Comparison of ENCODE assay signal across 8 cellular contexts in the genomic region with DNA sequence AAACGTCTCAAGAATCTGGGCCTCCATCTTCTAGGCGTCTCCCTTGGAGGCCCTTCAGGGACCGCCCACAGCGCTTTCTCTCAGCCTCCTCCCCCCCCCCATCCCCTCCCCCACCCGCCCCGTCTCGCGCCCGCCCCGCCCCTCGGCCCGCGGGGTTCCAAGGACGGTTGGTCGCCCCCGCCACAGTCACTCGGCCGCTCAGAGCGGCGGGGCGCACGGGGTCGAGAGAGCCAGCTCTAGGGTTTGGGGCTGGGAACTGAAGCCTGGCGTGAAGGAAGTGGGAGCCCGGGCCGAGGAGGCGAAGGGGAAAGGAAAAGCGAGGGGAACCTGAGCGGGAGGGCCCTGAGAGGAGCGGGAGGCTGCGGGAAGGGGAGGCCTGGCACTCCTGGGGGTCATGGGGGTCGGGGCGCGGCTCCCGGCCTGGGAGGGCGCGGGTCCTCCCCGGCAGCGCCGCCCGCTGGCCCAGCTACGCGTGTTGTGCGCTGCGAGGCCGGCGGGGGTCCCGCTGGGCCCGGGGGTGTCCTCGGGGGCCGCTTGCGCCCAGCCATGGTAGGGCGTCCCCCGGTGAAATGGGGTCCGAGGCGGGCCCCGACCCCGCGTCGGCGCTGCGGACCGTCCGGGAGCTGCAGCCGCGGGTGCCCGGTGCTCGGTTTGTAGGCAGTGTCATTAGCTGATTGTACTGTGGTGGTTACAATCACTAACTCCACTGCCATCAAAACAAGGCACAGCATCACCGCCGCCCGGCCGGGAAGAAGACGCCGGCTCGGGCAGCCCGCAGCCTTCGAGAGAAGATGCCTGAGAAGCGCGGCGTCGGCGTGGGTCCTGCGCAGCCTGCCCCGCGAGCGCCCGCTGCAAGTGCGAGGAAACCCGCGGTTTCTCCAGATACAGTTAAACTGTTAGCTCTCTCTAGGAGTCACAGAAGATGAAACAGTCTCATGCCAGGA. TPM values are rescaled to one million over a fixed set of nuclear protein-coding genes. Genes with fewer than 3 reads are reported as not detected.
DNase-seq lines count a peak whose midpoint lies in the region; ATAC-seq and TF ChIP-seq lines count a peak whose summit lies in the region.

Gene BTG4 (minus strand): TSS at position 91 of the 944 bp plus-strand sequence. CDS start 13,610 bp downstream, outside the sequence.

- CTCF ChIA-PET in MCF 10A (lab: Yijun Ruan, JAX), result interaction anchor here (0.6 to 1.7 kb wide), 4 partner anchors 21 to 58 kb away, joined by 3 to 6 read pairs (median 3); no protein-coding TSS in a partner anchor

- H3K9me3 Mint-ChIP-seq in MCF 10A (ENCODE audit: unreplicated experiment), result no peaks in the 10 kb centered on the region

- H3K27ac Mint-ChIP-seq in MCF 10A (ENCODE audit: low read depth, unreplicated experiment), result peak within 1 kb of the TSS; percentile 97

- BruUV-seq in MCF 10A (replicated peaks; lab: Mats Ljungman, UMichigan), result no TSS peak

- no peaks in the 10 kb centered on the region for H3K4me1 ChIP-seq in testis

- H3K4me3 Mint-ChIP-seq in MCF 10A (ENCODE audit: unreplicated experiment), result peak within 1 kb of the TSS; percentile 50

- ATAC-seq in left colon (peak; percentile 14), HG02759 (IDR thresholded peaks at IDR 0.05; ENCODE audit: unreplicated experiment) (no peak), HG02938 (IDR thresholded peaks at IDR 0.05; ENCODE audit: unreplicated experiment) (no peak)

- WGBS in testis, 2 donors, result 4 to 20% methylated on average over 4 to 89 of the region's 90 CpGs

- H3K27me3 Mint-ChIP-seq in MCF 10A (ENCODE audit: insufficient read depth, unreplicated experiment), result no peaks in the 10 kb centered on the region

- H3K9me3 ChIP-seq in testis, result no peaks in the 10 kb centered on the region

- H3K36me3 ChIP-seq in testis (ENCODE audit: low read depth, missing control alignments), result no peaks in the 10 kb centered on the region

- peak within 1 kb of the TSS; percentile 60 to 73 for H3K27ac ChIP-seq in testis

- H3K36me3 Mint-ChIP-seq in MCF 10A (ENCODE audit: insufficient read depth, unreplicated experiment), result no peaks in the 10 kb centered on the region

- no peak for TF ChIP-seq CTCF in MCF 10A (IDR thresholded peaks at IDR 0.05; ENCODE audit: unreplicated experiment)
- no peak for TF ChIP-seq CTCF in testis (IDR thresholded peaks at IDR 0.05)

- H3K27me3 ChIP-seq in testis, result no peaks in the 10 kb centered on the region

- peaks cover 16% of the 10 kb centered on the region for H3K4me1 Mint-ChIP-seq in MCF 10A (ENCODE audit: insufficient read depth, unreplicated experiment)

- intact Hi-C loops in MCF 10A (cut with micrococcal nuclease), result no loop called here
- intact Hi-C loops in left colon (cut with DNase I, micrococcal nuclease), result no loop called here
- intact Hi-C loops in testis (cut with DNase I; ENCODE audit: low total_unique reads), result no loop called here

- POLR2A ChIA-PET in MCF 10A (lab: Yijun Ruan, JAX), result interaction anchor here (0.5 to 0.9 kb wide), 2 partner anchors 26 to 255 kb away, joined by 3 read pairs; no protein-coding TSS in a partner anchor

- DNase-seq in ELF-1 (ENCODE audit: low read depth, low spot score) (peak; percentile 64), NCI-H2227 (lab: John Stamatoyannopoulos, UW; ENCODE audit: unreplicated experiment) (peak; percentile 35), MCF 10A (ENCODE audit: unreplicated experiment) (no peak), left colon (peak in 1 of 2 donors; percentile 15), testis (peak; percentile 44), SW 1271 (lab: John Stamatoyannopoulos, UW) (no peak)

- peak within 1 kb of the TSS; percentile 46 to 64 for H3K4me3 ChIP-seq in testis

- TF ChIP-seq POLR2A in testis (IDR thresholded peaks at IDR 0.05), result no peak

RNA-seq across cellular contexts. Expression of gene BTG4, which starts in this region (rescaled TPM):
- total RNA-seq in MCF 10A (2022) (not detected in 2 replicates), left colon (not detected), testis (10 to 100 TPM in 1 of 2 donors, 1 to 10 TPM in 1; 8.7 to 26.6 TPM)
- polyA plus RNA-seq in testis (ENCODE audit: insufficient read depth, low read depth, low replicate concordance), result 36.8 TPM

Comparison
In these comparisons a context has a peak if more than half of its experiments do, and no peak if none do; other contexts are left out.
1. Peak in ATAC-seq in left colon; RNA of the gene not detected or under 1 TPM.
2. DNase-seq: peak in ELF-1 (single experiment), NCI-H2227 (single experiment) and testis (single experiment); none in MCF 10A (single experiment) and SW 1271 (0 of 2).